In the genomic region with DNA sequence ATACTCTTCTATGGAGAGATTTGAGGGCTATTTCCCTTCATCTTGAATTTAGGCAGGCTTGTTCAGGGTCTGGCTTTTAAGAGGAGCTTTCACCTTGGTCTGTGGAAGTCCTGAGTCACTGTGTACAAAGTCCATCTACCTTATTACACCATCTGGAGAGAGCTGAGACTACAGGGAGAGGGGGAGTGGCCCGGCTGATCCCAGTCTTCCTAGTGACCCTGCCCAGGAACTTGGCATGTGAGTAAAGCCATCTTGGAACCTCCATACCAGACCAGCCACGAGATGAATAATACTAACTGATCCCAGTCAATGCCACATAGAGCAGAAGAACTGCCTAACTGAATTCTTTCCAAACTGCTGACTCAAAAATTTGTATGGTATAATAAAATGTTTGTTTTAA, we compare ENCODE assay signal across 11 cellular contexts. TPM values are rescaled to one million over a fixed set of nuclear protein-coding genes. Genes with fewer than 3 reads are reported as not detected.
DNase-seq lines count a peak whose midpoint lies in the region; ATAC-seq and TF ChIP-seq lines count a peak whose summit lies in the region.
"Had no signal": no experiment of that assay in that cellular context is flagged by ENCODE, and none has a peak within 500 bp of the region (broad histone marks: within the 10 kb centered on the region; RNA-seq: fewer than 3 reads in every experiment).

No MANE protein-coding gene starts in this region.

- no peak overlapping the region for H3K4me3 ChIP-seq in upper lobe of right lung
- no peak overlapping the region for H3K4me3 ChIP-seq in H7 (ENCODE audit: insufficient read depth, low read depth, low read length)

- peaks cover 2% of the 10 kb centered on the region for H3K36me3 Mint-ChIP-seq in activated T-cell treated with anti-CD3 and anti-CD28 coated beads, Interleukin-2, amount 50 U/mL, for 24 hours (ENCODE audit: low read depth)

- no peaks in the 10 kb centered on the region for H3K9me3 ChIP-seq in upper lobe of right lung

- TF ChIP-seq CTCF in upper lobe of right lung (IDR thresholded peaks at IDR 0.05), result no peak

- H3K4me3 Mint-ChIP-seq in activated T-cell treated with anti-CD3 and anti-CD28 coated beads, Interleukin-2, amount 50 U/mL, for 24 hours, result no peak overlapping the region

- H3K27me3 ChIP-seq in upper lobe of right lung (no peaks in the 10 kb centered on the region), H7 (ENCODE audit: control insufficient read depth, insufficient read depth, low read length) (no peaks in the 10 kb centered on the region)

- no peaks in the 10 kb centered on the region for H3K4me1 ChIP-seq in upper lobe of right lung

- peaks cover 9% of the 10 kb centered on the region for H3K9me3 Mint-ChIP-seq in activated T-cell treated with anti-CD3 and anti-CD28 coated beads, Interleukin-2, amount 50 U/mL, for 24 hours

- ATAC-seq in left colon (peak; percentile 100), upper lobe of right lung (peak; percentile 73)

- DNase-seq in NCI-H82 (lab: John Stamatoyannopoulos, UW) (peak; percentile 49), NCI-H82 treated with DMSO at 0.1 percent for 48 hours (lab: John Stamatoyannopoulos, UW; ENCODE audit: unreplicated experiment) (no peak), astrocyte of the hippocampus (ENCODE audit: low read depth, low spot score) (peak; percentile 42), left colon (peak; percentile 66 to 84), upper lobe of right lung (no peak), GOT3 (lab: John Stamatoyannopoulos, UW) (no peak), H7 (no peak)
- DNase-seq in activated T-cell treated with anti-CD3 and anti-CD28 coated beads, Interleukin-2, amount 50 U/mL, for 24 hours, result no peak
- DNase-seq: anterior cingulate cortex, NCI-H526 had no signal

- no peak overlapping the region for H3K27ac ChIP-seq in upper lobe of right lung
- H3K27ac ChIP-seq: 22Rv1 had no signal

- intact Hi-C loops in left colon (cut with DNase I, micrococcal nuclease) (no loop called here), upper lobe of right lung (cut with DNase I) (no loop called here)

- no peaks in the 10 kb centered on the region for H3K36me3 ChIP-seq in upper lobe of right lung
- no peaks in the 10 kb centered on the region for H3K36me3 ChIP-seq in H7 (replicated peaks; ENCODE audit: control insufficient read depth, insufficient read depth, low read length)

- peaks cover 24% of the 10 kb centered on the region for H3K4me1 Mint-ChIP-seq in activated T-cell treated with anti-CD3 and anti-CD28 coated beads, Interleukin-2, amount 50 U/mL, for 24 hours (ENCODE audit: low read depth)

- H3K27me3 Mint-ChIP-seq in activated T-cell treated with anti-CD3 and anti-CD28 coated beads, Interleukin-2, amount 50 U/mL, for 24 hours, result no peaks in the 10 kb centered on the region

- no peak overlapping the region for H3K27ac Mint-ChIP-seq in activated T-cell treated with anti-CD3 and anti-CD28 coated beads, Interleukin-2, amount 50 U/mL, for 24 hours

RNA-seq across cellular contexts. Expression of gene IL6ST, which starts 8.4 kb away (rescaled TPM):
- total RNA-seq in left colon (100 to 1,000 TPM in 1 of 2 donors, 10 to 100 TPM in 1; 73.6 to 114 TPM), upper lobe of right lung (435 TPM)
- total RNA-seq in H7 (2014; rRNA removed; shearing (Covaris generic)), result 7.8 and 13.4 TPM in 2 replicates

Comparison
In these comparisons a context has a peak if more than half of its experiments do, and no peak if none do; other contexts are left out.
1. DNase-seq: peak in NCI-H82 (single experiment), astrocyte of the hippocampus (single experiment) and left colon (2 of 2); none in NCI-H82 treated with DMSO at 0.1 percent for 48 hours (single experiment), upper lobe of right lung (single experiment), GOT3 (single experiment), H7 (single experiment) and activated T-cell treated with anti-CD3 and anti-CD28 coated beads, Interleukin-2, amount 50 U/mL, for 24 hours (single experiment).